In genomic region chrX:48957477-48957826, GRCh38 we compare ENCODE assay signal across 8 cellular contexts. TPM values are rescaled to one million over a fixed set of nuclear protein-coding genes. Genes with fewer than 3 reads are reported as not detected.
DNase-seq lines count a peak whose midpoint lies in the region; ATAC-seq and TF ChIP-seq lines count a peak whose summit lies in the region.

A gene with protein sequence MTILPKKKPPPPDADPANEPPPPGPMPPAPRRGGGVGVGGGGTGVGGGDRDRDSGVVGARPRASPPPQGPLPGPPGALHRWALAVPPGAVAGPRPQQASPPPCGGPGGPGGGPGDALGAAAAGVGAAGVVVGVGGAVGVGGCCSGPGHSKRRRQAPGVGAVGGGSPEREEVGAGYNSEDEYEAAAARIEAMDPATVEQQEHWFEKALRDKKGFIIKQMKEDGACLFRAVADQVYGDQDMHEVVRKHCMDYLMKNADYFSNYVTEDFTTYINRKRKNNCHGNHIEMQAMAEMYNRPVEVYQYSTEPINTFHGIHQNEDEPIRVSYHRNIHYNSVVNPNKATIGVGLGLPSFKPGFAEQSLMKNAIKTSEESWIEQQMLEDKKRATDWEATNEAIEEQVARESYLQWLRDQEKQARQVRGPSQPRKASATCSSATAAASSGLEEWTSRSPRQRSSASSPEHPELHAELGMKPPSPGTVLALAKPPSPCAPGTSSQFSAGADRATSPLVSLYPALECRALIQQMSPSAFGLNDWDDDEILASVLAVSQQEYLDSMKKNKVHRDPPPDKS (minus strand): TSS chrX:48957607. CDS start chrX:48957570, 37 bp downstream.

- peaks cover 22% of the 10 kb centered on the region; the same call in 1 of the 2 replicates for H3K79me2 ChIP-seq in PC-9 (ENCODE audit: low read depth)

- ATAC-seq in GM19023 (IDR thresholded peaks at IDR 0.05; ENCODE audit: unreplicated experiment) (peak; percentile 31), HG03342 (IDR thresholded peaks at IDR 0.05; ENCODE audit: unreplicated experiment) (peak; percentile 35)

- H3K4me3 ChIP-seq in PC-9, result peak within 1 kb of the TSS; percentile 53; the same call in 1 of the 2 replicates

- no peaks in the 10 kb centered on the region for H4K20me1 ChIP-seq in PC-9 (ENCODE audit: insufficient read depth)

- TF ChIP-seq CTCF in PC-9 (conservative IDR thresholded peaks at IDR 0.05), result no peak

- DNase-seq in AG08396 (ENCODE audit: low spot score) (peak; percentile 76), PC-9 (no peak), cardiac septum (ENCODE audit: low spot score) (no peak), posterior vena cava (ENCODE audit: low spot score) (peak; percentile 89), ureter (ENCODE audit: low spot score) (peak; percentile 70)
- peak; percentile 81 for DNase-seq in activated naive CD4-positive, alpha-beta T cell treated with Interleukin-2 at 50 U/mL for 16 hours

- intact Hi-C loops in PC-9 (cut with micrococcal nuclease; ENCODE audit: unreplicated experiment) (loop anchor here (5.0 kb wide), 2 partner anchors 85 to 100 kb away; partner anchors contain the start of genes CCDC120 and TFE3), cardiac septum (cut with DNase I) (loop anchor here (5.0 kb wide), 2 partner anchors 40 to 85 kb away; partner anchors contain the start of genes PIM2 and TFE3), posterior vena cava (cut with DNase I) (no loop called here)

- no peaks in the 10 kb centered on the region for H3K9me2 ChIP-seq in PC-9 (ENCODE audit: insufficient read depth)

- H3K27me3 ChIP-seq in PC-9 (ENCODE audit: insufficient read depth, low read depth), result no peaks in the 10 kb centered on the region

- no peak within 1 kb of the TSS for H2AFZ ChIP-seq in PC-9

- CTCF ChIA-PET in PC-9 (lab: Charles Lee), result no interaction called here

- H3K27ac ChIP-seq in PC-9, result peak within 1 kb of the TSS; percentile 77

- peak within 1 kb of the TSS; percentile 72 for H3K4me2 ChIP-seq in PC-9

- no peaks in the 10 kb centered on the region for H3K36me3 ChIP-seq in PC-9 (ENCODE audit: low read depth)

- no TSS peak for BruUV-seq in PC-9 (replicated peaks; lab: Mats Ljungman, UMichigan)

- POLR2A ChIA-PET in PC-9 (lab: Charles Lee; ENCODE audit: unreplicated experiment), result interaction anchor here (0.7 kb wide), 1 partner anchor 23 kb away, joined by 3 read pairs; no protein-coding TSS in a partner anchor

- H3K9me3 ChIP-seq in PC-9 (ENCODE audit: insufficient read depth, low read depth), result no peaks in the 10 kb centered on the region

- H3F3A ChIP-seq in PC-9 (ENCODE audit: insufficient read depth, low read depth), result no peaks in the 10 kb centered on the region

- H3K4me1 ChIP-seq in PC-9 (replicated peaks; ENCODE audit: insufficient read depth), result no peaks in the 10 kb centered on the region; the same call in 1 of the 2 replicates

RNA-seq across cellular contexts. Expression of the gene that starts here (rescaled TPM):
- total RNA-seq in PC-9 (2021) (34.6 and 37.1 TPM in 2 replicates), cardiac septum (29.1 TPM), posterior vena cava (10 to 100 TPM; 36.0 to 36.9 TPM), ureter (53.8 TPM)

Comparison
In these comparisons a context has a peak if more than half of its experiments do, and no peak if none do; other contexts are left out.
1. DNase-seq: peak in AG08396 (single experiment), activated naive CD4-positive, alpha-beta T cell treated with Interleukin-2 at 50 U/mL for 16 hours (single experiment), posterior vena cava (single experiment) and ureter (single experiment); none in PC-9 (0 of 2) and cardiac septum (single experiment).
2. intact Hi-C loops: an anchor here in PC-9 (5.0 kb wide) and cardiac septum (5.0 kb wide); none called in posterior vena cava.